ENCODE assay signal across 8 cellular contexts in the genomic region with DNA sequence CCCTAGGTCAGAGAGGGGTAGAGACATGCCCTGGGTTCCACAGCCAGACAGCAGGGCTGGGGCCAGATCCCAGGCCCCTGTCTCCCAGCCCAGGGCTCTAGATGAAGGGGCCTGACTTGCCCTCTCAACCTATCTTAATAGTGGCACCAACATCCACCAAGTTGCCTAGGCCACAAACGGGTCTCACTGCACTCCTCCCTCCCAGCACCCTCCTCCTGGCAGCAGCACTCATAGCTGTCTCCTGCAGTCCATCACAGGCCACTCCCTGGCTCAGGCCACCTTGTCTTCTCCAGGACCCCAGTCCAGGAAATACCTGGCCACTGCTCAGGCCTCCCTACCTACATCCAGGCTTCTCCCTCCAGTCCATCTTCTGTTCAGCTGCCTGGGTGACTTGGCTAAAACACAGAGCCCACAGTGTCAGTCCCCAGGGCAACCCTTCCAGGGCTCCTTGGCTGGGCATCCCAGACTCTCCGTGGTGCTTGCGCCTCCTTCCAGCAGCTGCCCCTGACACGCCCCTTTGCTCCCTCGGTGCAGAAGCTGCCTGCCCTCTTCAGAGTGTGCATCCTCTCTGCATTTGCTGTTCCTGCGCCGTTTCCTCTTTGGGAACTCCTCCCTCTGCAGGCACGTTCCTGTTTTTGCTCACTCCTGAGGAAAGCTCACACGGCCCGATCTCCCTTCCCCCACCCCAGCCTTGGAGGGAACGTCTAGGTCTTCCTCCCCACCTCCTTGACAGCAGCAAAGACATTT. TPM values are rescaled to one million over a fixed set of nuclear protein-coding genes. Genes with fewer than 3 reads are reported as not detected.
DNase-seq lines count a peak whose midpoint lies in the region; ATAC-seq, FAIRE-seq and TF ChIP-seq lines count a peak whose summit lies in the region.

No MANE protein-coding gene starts in this region.

- no peak overlapping the region for H2AK5ac ChIP-seq in H1 (ENCODE audit: low read depth, low read length)

- H3K4me1 ChIP-seq in BLaER1 treated with 17β-estradiol and CSF1 and Interleukin-3, amounts not matched to agents 10 nM and 100 nM = peaks cover 55 to 73% (median 61%) of the 10 kb centered on the region in 10 experiments
- H3K4me1 ChIP-seq in OCI-LY3 (ENCODE audit: low read length) = peaks cover 47% of the 10 kb centered on the region
- H3K4me1 ChIP-seq in H1 (replicated peaks in 1 of 4; ENCODE audit: control insufficient read depth in 3 of 4, insufficient read depth in 4 of 4, low read length in 3 of 4) = no peaks in the 10 kb centered on the region
- H3K4me1 ChIP-seq in endodermal cell (ENCODE audit: control insufficient read depth, insufficient read depth, low read length) = no peaks in the 10 kb centered on the region

- H2BK15ac ChIP-seq in H1 (ENCODE audit: low read length) = no peak overlapping the region

- TF ChIP-seq EP300 in H1 (IDR thresholded peaks at IDR 0.05; ENCODE audit: borderline replicate concordance in 1 of 2, low read depth in 2 of 2, low read length in 2 of 2) = no peak

- TF ChIP-seq CTCF in OCI-LY3 (IDR thresholded peaks at IDR 0.05; ENCODE audit: low read depth, low read length) = no peak
- TF ChIP-seq CTCF in H1 (IDR thresholded peaks at IDR 0.05; ENCODE audit: control extremely low read depth in 1 of 3, insufficient read depth in 1 of 3, low read depth in 1 of 3, low read length in 3 of 3) = no peak
- TF ChIP-seq CTCF in endodermal cell (conservative IDR thresholded peaks at IDR 0.05) = no peak

- no peak for TF ChIP-seq POLR2A in H1 (IDR thresholded peaks at IDR 0.05; ENCODE audit: control extremely low read depth in 1 of 2, low read depth in 2 of 2, low read length in 2 of 2)

- no peaks in the 10 kb centered on the region for H4K20me1 ChIP-seq in BLaER1 treated with 17β-estradiol and CSF1 and Interleukin-3, amounts not matched to agents 10 nM and 100 nM
- H4K20me1 ChIP-seq in OCI-LY3 (ENCODE audit: insufficient read depth, low read length) (no peaks in the 10 kb centered on the region), H1 (replicated peaks in 1 of 2; ENCODE audit: control insufficient read depth in 1 of 2, insufficient read depth in 2 of 2, low read length in 2 of 2) (no peaks in the 10 kb centered on the region)

- no peaks in the 10 kb centered on the region for H3K79me2 ChIP-seq in OCI-LY3 (ENCODE audit: low read length)
- no peaks in the 10 kb centered on the region for H3K79me2 ChIP-seq in H1 (ENCODE audit: control insufficient read depth in 1 of 2, insufficient read depth in 2 of 2, low read length in 2 of 2)

- ATAC-seq in natural killer cell treated with Interleukin-12 subunit alpha and Interleukin-12 subunit beta and Interleukin-15 and Interleukin-18, amount 100 ng/mL, for 72 hours = peak in 1 of 2 donors; percentile 1
- no peak for ATAC-seq in HG03439 (IDR thresholded peaks at IDR 0.05; ENCODE audit: unreplicated experiment)
- ATAC-seq in GM21737 (IDR thresholded peaks at IDR 0.05; ENCODE audit: unreplicated experiment) = no peak

- peaks cover 0 to 13% (median 0%) of the 10 kb centered on the region in 11 experiments; a peak in 4 of 22 replicates for H3K27me3 ChIP-seq in BLaER1 treated with 17β-estradiol and CSF1 and Interleukin-3, amounts not matched to agents 10 nM and 100 nM
- H3K27me3 ChIP-seq in OCI-LY3 (ENCODE audit: low read depth, low read length) (peaks cover 19% of the 10 kb centered on the region), H1 (replicated peaks in 1 of 4; ENCODE audit: control insufficient read depth in 3 of 4, extremely low read depth in 1 of 4, insufficient read depth in 3 of 4, low read length in 3 of 4) (no peaks in the 10 kb centered on the region), endodermal cell (ENCODE audit: control insufficient read depth, insufficient read depth, low read length, poor library complexity, severe bottlenecking) (no peaks in the 10 kb centered on the region)

- no peak overlapping the region for H2BK120ac ChIP-seq in H1 (replicated peaks; ENCODE audit: low read depth, low read length)

- DNase-seq in H1 (ENCODE audit: low read depth in 1 of 2, low spot score in 2 of 2) = no peak
- DNase-seq in natural killer cell treated with Interleukin-12 subunit alpha and Interleukin-12 subunit beta and Interleukin-15 and Interleukin-18, amount 100 ng/mL, for 72 hours (ENCODE audit: low spot score) = no peak
- no peak for DNase-seq in endodermal cell
- no peak for DNase-seq in H4 (ENCODE audit: low spot score)

- H3K9me3 ChIP-seq in BLaER1 treated with 17β-estradiol and CSF1 and Interleukin-3, amounts not matched to agents 10 nM and 100 nM (replicated peaks in 1 of 11) = peaks cover 0 to 14% (median 11%) of the 10 kb centered on the region in 11 experiments; a peak in 20 of 22 replicates
- peaks cover 10% of the 10 kb centered on the region; the same call in 1 of the 2 replicates for H3K9me3 ChIP-seq in OCI-LY3 (ENCODE audit: insufficient read depth, low read length)
- H3K9me3 ChIP-seq in H1 (ENCODE audit: insufficient read depth in 2 of 2, low read depth in 1 of 2, low read length in 1 of 2) = 0 out of 4 replicates have a peak, but pooled peaks cover 0 to 4% of the 10 kb centered on the region in 2 experiments
- H3K9me3 ChIP-seq in endodermal cell (ENCODE audit: control insufficient read depth, low read length) = peaks cover 10% of the 10 kb centered on the region

- H3K4me2 ChIP-seq in BLaER1 treated with 17β-estradiol and CSF1 and Interleukin-3, amounts not matched to agents 10 nM and 100 nM = peak overlapping the region; percentile 79 to 98 (median 91)
- peak overlapping the region; percentile 58 for H3K4me2 ChIP-seq in OCI-LY3 (ENCODE audit: low read length)
- H3K4me2 ChIP-seq in H1 (ENCODE audit: insufficient read depth in 1 of 2, low read depth in 2 of 2, low read length in 2 of 2) = no peak overlapping the region

- peak overlapping the region; percentile 54 to 81 (median 64); a peak in 20 of 22 replicates for H3K9ac ChIP-seq in BLaER1 treated with 17β-estradiol and CSF1 and Interleukin-3, amounts not matched to agents 10 nM and 100 nM
- H3K9ac ChIP-seq in OCI-LY3 (ENCODE audit: low read length) (peak overlapping the region; percentile 10; the same call in 1 of the 2 replicates), H1 (replicated peaks in 1 of 4; ENCODE audit: extremely low read depth in 1 of 4, low read depth in 3 of 4, low read length in 3 of 4) (no peak overlapping the region), endodermal cell (ENCODE audit: extremely low read depth, low read length, poor library complexity, severe bottlenecking) (no peak overlapping the region)

- H3K36me3 Mint-ChIP-seq in natural killer cell treated with Interleukin-12 subunit alpha and Interleukin-12 subunit beta and Interleukin-15 and Interleukin-18, amount 100 ng/mL, for 72 hours = peaks cover 8% of the 10 kb centered on the region
- H3K36me3 Mint-ChIP-seq in endodermal cell (ENCODE audit: low read depth) = no peaks in the 10 kb centered on the region

- CTCF ChIA-PET in H1 (lab: Charles Lee; ENCODE audit: partially characterized antibody) = interaction anchor here (0.6 to 1.5 kb wide), 6 partner anchors 11 to 499 kb away, joined by 3 to 6 read pairs (median 3); partner anchors contain the start of gene LRRC32

- peak overlapping the region; percentile 33 for H3K4me3 Mint-ChIP-seq in natural killer cell treated with Interleukin-12 subunit alpha and Interleukin-12 subunit beta and Interleukin-15 and Interleukin-18, amount 100 ng/mL, for 72 hours
- H3K4me3 Mint-ChIP-seq in endodermal cell = no peak overlapping the region

- peaks cover 40 to 43% of the 10 kb centered on the region in 2 donors for H3K27me3 Mint-ChIP-seq in natural killer cell treated with Interleukin-12 subunit alpha and Interleukin-12 subunit beta and Interleukin-15 and Interleukin-18, amount 100 ng/mL, for 72 hours
- peaks cover 2% of the 10 kb centered on the region for H3K27me3 Mint-ChIP-seq in endodermal cell (ENCODE audit: insufficient read depth)

- H4K8ac ChIP-seq in H1 (ENCODE audit: extremely low read depth, insufficient read depth, low read length) = peak overlapping the region; percentile 15; the same call in 1 of the 2 replicates

- H2BK12ac ChIP-seq in H1 (ENCODE audit: low read depth, low read length) = no peak overlapping the region

- H3K27ac Mint-ChIP-seq in natural killer cell treated with Interleukin-12 subunit alpha and Interleukin-12 subunit beta and Interleukin-15 and Interleukin-18, amount 100 ng/mL, for 72 hours = peak overlapping the region in 1 of 2 donors; percentile 38
- H3K27ac Mint-ChIP-seq in endodermal cell = no peak overlapping the region

- no peaks in the 10 kb centered on the region for H3K79me1 ChIP-seq in H1 (ENCODE audit: low read depth, low read length)

- peak overlapping the region; percentile 7 for H3K4ac ChIP-seq in H1 (replicated peaks; ENCODE audit: insufficient read length, low read depth, low read length)

- H3K4me3 ChIP-seq in BLaER1 treated with 17β-estradiol and CSF1 and Interleukin-3, amounts not matched to agents 10 nM and 100 nM = peak overlapping the region in 8 of 10 experiments; percentile 4 to 47 (median 21); a peak in 9 of 20 replicates
- H3K4me3 ChIP-seq in OCI-LY3 (ENCODE audit: low read length) (peak overlapping the region; percentile 15; the same call in 1 of the 2 replicates), H1 (ENCODE audit: extremely low read depth in 1 of 4, insufficient read depth in 2 of 4, low read depth in 3 of 4, low read length in 4 of 4) (no peak overlapping the region), endodermal cell (ENCODE audit: low read length) (no peak overlapping the region)

- no peak overlapping the region for H3K14ac ChIP-seq in H1 (ENCODE audit: insufficient read length)

- POLR2A ChIA-PET in H1 (lab: Charles Lee; ENCODE audit: partially characterized antibody) = no interaction called here

- H4K5ac ChIP-seq in H1 (ENCODE audit: insufficient read length, low read depth, low read length) = no peak overlapping the region

- H2BK20ac ChIP-seq in H1 (ENCODE audit: low read length) = no peak overlapping the region

- H3K23me2 ChIP-seq in H1 (ENCODE audit: low read depth, low read length) = no peaks in the 10 kb centered on the region

- peaks cover 0 to 7% (median 0%) of the 10 kb centered on the region in 11 experiments; a peak in 2 of 22 replicates for H3K36me3 ChIP-seq in BLaER1 treated with 17β-estradiol and CSF1 and Interleukin-3, amounts not matched to agents 10 nM and 100 nM
- peaks cover 11% of the 10 kb centered on the region for H3K36me3 ChIP-seq in OCI-LY3 (replicated peaks; ENCODE audit: low read depth, low read length)
- H3K36me3 ChIP-seq in H1 (ENCODE audit: control insufficient read depth in 2 of 4, insufficient read depth in 4 of 4, low read length in 3 of 4) = no peaks in the 10 kb centered on the region
- H3K36me3 ChIP-seq in endodermal cell (ENCODE audit: control insufficient read depth, insufficient read depth, low read length) = no peaks in the 10 kb centered on the region

- H3K23ac ChIP-seq in H1 (ENCODE audit: insufficient read length) = no peak overlapping the region

- no peak overlapping the region for H4K91ac ChIP-seq in H1 (replicated peaks; ENCODE audit: insufficient read length, low read length)

- H3K18ac ChIP-seq in H1 (ENCODE audit: extremely low read depth, low read length) = no peak overlapping the region

- H3K27ac ChIP-seq in BLaER1 treated with 17β-estradiol and CSF1 and Interleukin-3, amounts not matched to agents 10 nM and 100 nM = peak overlapping the region; percentile 71 to 94 (median 82)
- H3K27ac ChIP-seq in OCI-LY3 (ENCODE audit: low read length) (peak overlapping the region; percentile 32; the same call in 1 of the 2 replicates), H1 (ENCODE audit: low read depth, low read length) (no peak overlapping the region), endodermal cell (ENCODE audit: low read depth, low read length) (no peak overlapping the region)

- 92% methylated on average over 9 of the region's 11 CpGs; no CpG with 5 or more reads in 1 of the 2 experiments for WGBS in H1 (ENCODE audit: extremely low coverage in 1 of 2, insufficient coverage in 1 of 2, insufficient read length in 1 of 2, insufficient replicate concordance in 2 of 2, low coverage in 1 of 2, low lambda C conversion rate in 2 of 2, missing lambda C conversion rate in 1 of 2), 2 experiments
- WGBS in endodermal cell (ENCODE audit: insufficient coverage in 1 of 2, insufficient read length in 1 of 2), 2 experiments = 81 to 86% methylated on average over 10 to 11 of the region's 11 CpGs

- H3K9me3 Mint-ChIP-seq in natural killer cell treated with Interleukin-12 subunit alpha and Interleukin-12 subunit beta and Interleukin-15 and Interleukin-18, amount 100 ng/mL, for 72 hours = no peaks in the 10 kb centered on the region
- H3K9me3 Mint-ChIP-seq in endodermal cell = peaks cover 24% of the 10 kb centered on the region

- H2BK5ac ChIP-seq in H1 (ENCODE audit: low read depth, low read length) = no peak overlapping the region

- H3K4me1 Mint-ChIP-seq in natural killer cell treated with Interleukin-12 subunit alpha and Interleukin-12 subunit beta and Interleukin-15 and Interleukin-18, amount 100 ng/mL, for 72 hours (ENCODE audit: low read depth in 2 of 2) = peaks cover 32 to 41% of the 10 kb centered on the region in 2 donors
- peaks cover 10% of the 10 kb centered on the region for H3K4me1 Mint-ChIP-seq in endodermal cell

- H2AFZ ChIP-seq in OCI-LY3 (ENCODE audit: low read depth, low read length) (peak overlapping the region; percentile 16), H1 (ENCODE audit: low read length) (0 out of 2 replicates have a peak overlapping the region, but pooled peaks have one; percentile 76)

- FAIRE-seq in H1 (lab: Jason Lieb, UNC) = no peak

- no peak for TF ChIP-seq RAD21 in H1 (IDR thresholded peaks at IDR 0.05 in 1 of 2, conservative IDR thresholded peaks at IDR 0.05 in 1 of 2; ENCODE audit: low read depth in 2 of 2, low read length in 2 of 2)

- no peak overlapping the region for H3K56ac ChIP-seq in H1 (replicated peaks; ENCODE audit: insufficient read length, low read depth, low read length)

RNA-seq across cellular contexts. Expression of gene LRRC32, which starts 40.5 kb away (rescaled TPM):
- 0.44 and 0.99 TPM in 2 replicates for total RNA-seq in H1 (2021; fragmentation: NEBNext Ultra II Directional; extraction: Animal tissue kit (Norgen Biotek cat#: 25700))
- polyA plus RNA-seq in H1 (2011; rRNA removed) = 1.9 and 2.0 TPM in 2 replicates
- polyA plus RNA-seq in H1 (2011; cell fraction: cytosol; rRNA removed) = 1.0 TPM
- polyA plus RNA-seq in H1 (2011; cell fraction: nucleus; rRNA removed) = 0.88 TPM
- polyA plus RNA-seq in H1 (2012, experiment 1 of 2) = 1.0 to 3.3 TPM (median 1.7 TPM) in 4 replicates
- 1.0 TPM for polyA plus RNA-seq in H1 (2012, experiment 2 of 2)
- 1.1 TPM for polyA plus RNA-seq in H1 (2013, experiment 1 of 2)
- 1.2 TPM for polyA plus RNA-seq in H1 (2013, experiment 2 of 2)
- polyA minus RNA-seq in H1 (2011; rRNA and poly(A)+ RNA removed) = 0.95 and 1.2 TPM in 2 replicates
- 1.2 TPM for polyA minus RNA-seq in H1 (2011; cell fraction: cytosol; rRNA and poly(A)+ RNA removed)
- 0.50 TPM for polyA minus RNA-seq in H1 (2011; cell fraction: nucleus; rRNA and poly(A)+ RNA removed)
- total RNA-seq in natural killer cell treated with Interleukin-12 subunit alpha and Interleukin-12 subunit beta and Interleukin-15 and Interleukin-18, amount 100 ng/mL, for 72 hours = under 1 TPM in 1 of 2 donors, not detected in 1; 0.08 TPM
- 1 to 10 TPM; 1.3 to 1.6 TPM for total RNA-seq in endodermal cell
- 2.0 TPM for polyA plus RNA-seq in endodermal cell (2013, experiment 1 of 2)
- polyA plus RNA-seq in endodermal cell (2013, experiment 2 of 2) = 2.2 TPM
- 0.04 and 0.29 TPM in 2 replicates for total RNA-seq in H4 (2014; rRNA removed; shearing (Covaris generic))

Comparison
In these comparisons a context has a peak if more than half of its experiments do, and no peak if none do; other contexts are left out.
1. H3K27ac ChIP-seq: peak in BLaER1 treated with 17β-estradiol and CSF1 and Interleukin-3, amounts not matched to agents 10 nM and 100 nM (11 of 11) and OCI-LY3 (single experiment); none in H1 (single experiment) and endodermal cell (single experiment).
2. H3K4me2 ChIP-seq: peak in BLaER1 treated with 17β-estradiol and CSF1 and Interleukin-3, amounts not matched to agents 10 nM and 100 nM (11 of 11) and OCI-LY3 (single experiment); none in H1 (0 of 2).
3. H3K4me3 ChIP-seq: peak in BLaER1 treated with 17β-estradiol and CSF1 and Interleukin-3, amounts not matched to agents 10 nM and 100 nM (8 of 10) and OCI-LY3 (single experiment); none in H1 (0 of 4) and endodermal cell (single experiment).
4. H3K9ac ChIP-seq: peak in BLaER1 treated with 17β-estradiol and CSF1 and Interleukin-3, amounts not matched to agents 10 nM and 100 nM (11 of 11) and OCI-LY3 (single experiment); none in H1 (0 of 4) and endodermal cell (single experiment).